Comparison of ENCODE assay signal across 32 cellular contexts in genomic region chr7:119918185-119918584, GRCh38.
"Had no signal": no experiment of that assay in that cellular context is flagged by ENCODE, and none has a peak within 500 bp of the region (broad histone marks: within the 10 kb centered on the region; RNA-seq: fewer than 3 reads in every experiment).

No MANE protein-coding gene starts in this region.

- H2AFZ ChIP-seq: parathyroid adenoma had no signal

- ATAC-seq: naive thymus-derived CD4-positive, alpha-beta T cell; natural killer cell; psoas muscle; right cardiac atrium; right lobe of liver; stimulated activated memory B cell treated with anti-CD40 and anti-IgM and Interleukin-4, amounts not matched to agents 10 μg/mL and 1 μg/mL and 100 μg/mL, for 72 hours; stimulated activated naive CD8-positive, alpha-beta T cell treated with anti-CD3 and anti-CD28 coated beads, Interleukin-15, amount 100 ng/mL, for 72 hours; stimulated activated naive CD8-positive, alpha-beta T cell treated with anti-CD3 and anti-CD28 coated beads, Interleukin-15, Interleukin-2, amounts not matched to agents 100 U/mL and 50 U/mL, for 24 hours; upper lobe of right lung had no signal

- H3K9me3 ChIP-seq: ovary, right lobe of liver, sigmoid colon, suprapubic skin, testis, tibial artery, transverse colon, upper lobe of right lung, uterus had no signal

- H3K4me3 Mint-ChIP-seq: naive thymus-derived CD4-positive, alpha-beta T cell; natural killer cell; nephron; neural crest cell; stimulated activated memory B cell treated with anti-CD40 and anti-IgM and Interleukin-4, amounts not matched to agents 10 μg/mL and 1 μg/mL and 100 μg/mL, for 72 hours; stimulated activated naive CD8-positive, alpha-beta T cell treated with anti-CD3 and anti-CD28 coated beads, Interleukin-15, amount 100 ng/mL, for 72 hours; type B pancreatic cell had no signal

- H3K36me3 Mint-ChIP-seq: naive thymus-derived CD4-positive, alpha-beta T cell; natural killer cell; stimulated activated memory B cell treated with anti-CD40 and anti-IgM and Interleukin-4, amounts not matched to agents 10 μg/mL and 1 μg/mL and 100 μg/mL, for 72 hours; type B pancreatic cell had no signal

- H3K4me3 ChIP-seq: ovary, psoas muscle, right lobe of liver, sigmoid colon, spleen, suprapubic skin, testis, tibial artery, transverse colon, upper lobe of right lung, uterus had no signal

- H3K4me1 Mint-ChIP-seq: naive thymus-derived CD4-positive, alpha-beta T cell; natural killer cell; nephron; neural crest cell; stimulated activated memory B cell treated with anti-CD40 and anti-IgM and Interleukin-4, amounts not matched to agents 10 μg/mL and 1 μg/mL and 100 μg/mL, for 72 hours; stimulated activated naive CD8-positive, alpha-beta T cell treated with anti-CD3 and anti-CD28 coated beads, Interleukin-15, amount 100 ng/mL, for 72 hours had no signal

- H3K4me1 ChIP-seq: parathyroid adenoma, psoas muscle, right lobe of liver, sigmoid colon, spleen, suprapubic skin, testis, tibial artery, transverse colon, upper lobe of right lung, uterus had no signal

- H3K27ac ChIP-seq: ovary, parathyroid adenoma, psoas muscle, right lobe of liver, sigmoid colon, spleen, suprapubic skin, testis, tibial artery, transverse colon, upper lobe of right lung, uterus had no signal

- H3K27me3 ChIP-seq: ovary, right lobe of liver, sigmoid colon, spleen, suprapubic skin, testis, tibial artery, transverse colon, upper lobe of right lung, uterus had no signal

- H3K9ac ChIP-seq: parathyroid adenoma had no signal

- H3K27me3 Mint-ChIP-seq: naive thymus-derived CD4-positive, alpha-beta T cell; progenitor cell of endocrine pancreas; stimulated activated memory B cell treated with anti-CD40 and anti-IgM and Interleukin-4, amounts not matched to agents 10 μg/mL and 1 μg/mL and 100 μg/mL, for 72 hours; stimulated activated naive CD8-positive, alpha-beta T cell treated with anti-CD3 and anti-CD28 coated beads, Interleukin-15, amount 100 ng/mL, for 72 hours; type B pancreatic cell had no signal

- DNase-seq: naive thymus-derived CD4-positive, alpha-beta T cell; natural killer cell; occipital lobe; ovary; posterior cingulate gyrus; psoas muscle; right cardiac atrium; right lobe of liver; sigmoid colon; small intestine; spleen; stimulated activated CD4-positive, alpha-beta T cell treated with anti-CD3 and anti-CD28 coated beads, Interleukin-12 subunit alpha, Interleukin-12 subunit beta, amount 100 ng/mL, for 4 hours; stimulated activated CD4-positive, alpha-beta T cell treated with anti-CD3 and anti-CD28 coated beads, Interleukin-1b, Interleukin-23, amount 100 ng/mL, for 48 hours; stimulated activated CD4-positive, alpha-beta T cell treated with anti-CD3 and anti-CD28 coated beads, Interleukin-4, amount 100 ng/mL, for 1 hour; stimulated activated CD4-positive, alpha-beta T cell treated with anti-CD3 and anti-CD28 coated beads, Interleukin-4, amount 100 ng/mL, for 4 hours; stimulated activated CD8-positive, alpha-beta memory T cell treated with anti-CD3 and anti-CD28 coated beads, Interleukin-4, amount 100 ng/mL, for 48 hours; stimulated activated naive CD4-positive, alpha-beta T cell; stimulated activated naive CD8-positive, alpha-beta T cell treated with anti-CD3 and anti-CD28 coated beads, Interleukin-15, amount 100 ng/mL, for 72 hours; stimulated activated naive CD8-positive, alpha-beta T cell treated with anti-CD3 and anti-CD28 coated beads, Interleukin-15, Interleukin-2, amounts not matched to agents 100 U/mL and 50 U/mL, for 24 hours; substantia nigra; testis; tibial artery; transverse colon; upper lobe of right lung; uterus had no signal

- H3K27ac Mint-ChIP-seq: naive thymus-derived CD4-positive, alpha-beta T cell; natural killer cell; nephron; progenitor cell of endocrine pancreas; stimulated activated memory B cell treated with anti-CD40 and anti-IgM and Interleukin-4, amounts not matched to agents 10 μg/mL and 1 μg/mL and 100 μg/mL, for 72 hours; stimulated activated naive CD8-positive, alpha-beta T cell treated with anti-CD3 and anti-CD28 coated beads, Interleukin-15, amount 100 ng/mL, for 72 hours; type B pancreatic cell had no signal

- H3K9me3 Mint-ChIP-seq: type B pancreatic cell had no signal

- H3K36me3 ChIP-seq: ovary, right lobe of liver, sigmoid colon, spleen, suprapubic skin, tibial artery, transverse colon, upper lobe of right lung, uterus had no signal

- H3K79me2 ChIP-seq: parathyroid adenoma had no signal
